In the genomic region with DNA sequence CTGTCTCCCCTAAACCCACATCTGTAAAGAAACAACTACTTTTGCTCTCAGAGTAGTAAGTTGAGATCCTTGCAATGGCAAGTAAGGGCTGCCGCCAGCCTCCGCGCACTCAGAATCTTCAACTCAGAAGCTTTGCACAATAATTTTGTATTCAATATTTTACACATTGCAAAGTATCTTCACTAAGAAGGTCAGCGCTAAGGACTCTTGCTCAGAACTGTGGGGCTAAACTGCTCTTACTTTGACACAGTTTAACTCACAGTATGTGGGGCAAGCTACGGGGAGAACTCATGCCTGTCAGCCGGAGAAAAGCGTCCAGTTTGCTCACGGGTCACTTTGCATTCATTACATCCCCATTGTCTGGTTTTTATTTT, we compare ENCODE assay signal across 8 cellular contexts. TPM values are rescaled to one million over a fixed set of nuclear protein-coding genes. Genes with fewer than 3 reads are reported as not detected.
DNase-seq lines count a peak whose midpoint lies in the region; ATAC-seq and TF ChIP-seq lines count a peak whose summit lies in the region.

No MANE protein-coding gene starts in this region.

- H3K27ac ChIP-seq in uterus = peak overlapping the region; percentile 91 to 97

- no peaks in the 10 kb centered on the region for H3K27me3 ChIP-seq in uterus

- no peak for TF ChIP-seq POLR2A in uterus (IDR thresholded peaks at IDR 0.05)

- no peak for DNase-seq in Right ventricle myocardium superior
- no peak for DNase-seq in cardiac septum (ENCODE audit: low spot score)
- peak; percentile 44 to 49 for DNase-seq in cardiac fibroblast (ENCODE audit: low read depth in 2 of 2)
- peak; percentile 41 for DNase-seq in medulla oblongata (ENCODE audit: extremely low spot score)
- no peak for DNase-seq in uterus
- no peak for DNase-seq in NCI-H2081 treated with DMSO at 0.1 percent for 48 hours (lab: John Stamatoyannopoulos, UW)
- DNase-seq in SHP77 treated with DMSO at 0.1 percent for 48 hours (lab: John Stamatoyannopoulos, UW) = no peak

- H3K4me3 ChIP-seq in cardiac fibroblast (replicated peaks in 1 of 2; ENCODE audit: low read depth in 2 of 2, low read length in 2 of 2) = peak overlapping the region; percentile 82 to 86
- H3K4me3 ChIP-seq in uterus = peak overlapping the region; percentile 80 to 98

- ATAC-seq in Right ventricle myocardium superior (ENCODE audit: poor library complexity) = peak; percentile 14
- ATAC-seq in GM18520 (IDR thresholded peaks at IDR 0.05; ENCODE audit: unreplicated experiment) = no peak

- no peaks in the 10 kb centered on the region for H3K4me1 ChIP-seq in uterus

- no peak for TF ChIP-seq CTCF in cardiac fibroblast (IDR thresholded peaks at IDR 0.05; ENCODE audit: low read depth, low read length)
- TF ChIP-seq CTCF in uterus (IDR thresholded peaks at IDR 0.05) = no peak

- intact Hi-C loops in Right ventricle myocardium superior (cut with DNase I) = no loop called here
- intact Hi-C loops in cardiac septum (cut with DNase I) = loop anchor here (10.0 kb wide), 1 partner anchor 627 kb away; the partner anchor contains the start of gene SYNM
- intact Hi-C loops in uterus (cut with DNase I; ENCODE audit: low total_unique reads) = no loop called here

- no peaks in the 10 kb centered on the region for H3K9me3 ChIP-seq in uterus

- H3K36me3 ChIP-seq in uterus = no peaks in the 10 kb centered on the region

RNA-seq across cellular contexts. Expression of gene LYSMD4, which starts 1.0 kb away (rescaled TPM):
- total RNA-seq in Right ventricle myocardium superior (9.8 TPM), cardiac septum (12.7 TPM), uterus (10 to 100 TPM in 2 of 4 donors, 1 to 10 TPM in 2; 6.5 to 26.8 (median 13.3) TPM)

Comparison
In these comparisons a context has a peak if more than half of its experiments do, and no peak if none do; other contexts are left out.
1. DNase-seq: peak in cardiac fibroblast (2 of 2) and medulla oblongata (single experiment); none in Right ventricle myocardium superior (single experiment), cardiac septum (single experiment), uterus (0 of 2), NCI-H2081 treated with DMSO at 0.1 percent for 48 hours (single experiment) and SHP77 treated with DMSO at 0.1 percent for 48 hours (single experiment).